Comparison of ENCODE assay signal across 8 cellular contexts in genomic region chr5:149063017-149063687, GRCh38. TPM values are rescaled to one million over a fixed set of nuclear protein-coding genes. Genes with fewer than 3 reads are reported as not detected.
A peak's percentile ranks its signal among the peaks of the same experiment; 100 is the strongest.
DNase-seq lines count a peak whose midpoint lies in the region; ATAC-seq and TF ChIP-seq lines count a peak whose summit lies in the region.

Gene SH3TC2, minus strand, starts transcription at chr5:149063062. Its CDS starts 40 bp downstream, at chr5:149063022.

- H3K9me3 Mint-ChIP-seq in natural killer cell treated with Interleukin-12 subunit alpha and Interleukin-12 subunit beta and Interleukin-15 and Interleukin-18, amount 100 ng/mL, for 72 hours = no peaks in the 10 kb centered on the region

- H3K4me3 Mint-ChIP-seq in natural killer cell treated with Interleukin-12 subunit alpha and Interleukin-12 subunit beta and Interleukin-15 and Interleukin-18, amount 100 ng/mL, for 72 hours = no peak within 1 kb of the TSS

- no peaks in the 10 kb centered on the region for H3K36me3 ChIP-seq in lung (ENCODE audit: control insufficient read depth in 2 of 2, insufficient read depth in 2 of 2, low read length in 2 of 2)
- H3K36me3 ChIP-seq in urinary bladder (ENCODE audit: insufficient read depth) = no peaks in the 10 kb centered on the region

- H3K36me3 Mint-ChIP-seq in natural killer cell treated with Interleukin-12 subunit alpha and Interleukin-12 subunit beta and Interleukin-15 and Interleukin-18, amount 100 ng/mL, for 72 hours = no peaks in the 10 kb centered on the region

- H3K9me3 ChIP-seq in lung (ENCODE audit: control insufficient read depth in 2 of 2, insufficient read depth in 1 of 2, low read length in 1 of 2) = no peaks in the 10 kb centered on the region

- no peak within 1 kb of the TSS for H3K4me3 ChIP-seq in NB4 (ENCODE audit: low read depth, low read length)
- no peak within 1 kb of the TSS for H3K4me3 ChIP-seq in lung
- H3K4me3 ChIP-seq in urinary bladder (ENCODE audit: low read depth, low read length) = no peak within 1 kb of the TSS

- no peak for TF ChIP-seq POLR2A in NB4 (IDR thresholded peaks at IDR 0.05; ENCODE audit: extremely low read depth, insufficient read length)

- H3K27ac Mint-ChIP-seq in natural killer cell treated with Interleukin-12 subunit alpha and Interleukin-12 subunit beta and Interleukin-15 and Interleukin-18, amount 100 ng/mL, for 72 hours = no peak within 1 kb of the TSS

- H3K27ac ChIP-seq in lung (ENCODE audit: low read depth in 1 of 2, low read length in 1 of 2) (peak within 1 kb of the TSS; percentile 88 to 91), urinary bladder (ENCODE audit: low read depth) (peak within 1 kb of the TSS; percentile 11)

- H3K27me3 Mint-ChIP-seq in natural killer cell treated with Interleukin-12 subunit alpha and Interleukin-12 subunit beta and Interleukin-15 and Interleukin-18, amount 100 ng/mL, for 72 hours = peaks cover 0 to 17% of the 10 kb centered on the region in 2 donors

- DNase-seq in NB4 (ENCODE audit: low read depth) (peak; percentile 3), epidermal melanocyte (ENCODE audit: insufficient read length, low spot score) (peak; percentile 70), lung (ENCODE audit: low spot score) (no peak), NCI-H446 (lab: John Stamatoyannopoulos, UW) (no peak), NCI-H345 (lab: John Stamatoyannopoulos, UW) (no peak)
- DNase-seq in natural killer cell treated with Interleukin-12 subunit alpha and Interleukin-12 subunit beta and Interleukin-15 and Interleukin-18, amount 100 ng/mL, for 72 hours (ENCODE audit: low spot score) = no peak

- no peaks in the 10 kb centered on the region for H3K4me1 Mint-ChIP-seq in natural killer cell treated with Interleukin-12 subunit alpha and Interleukin-12 subunit beta and Interleukin-15 and Interleukin-18, amount 100 ng/mL, for 72 hours (ENCODE audit: low read depth in 2 of 2)

- no peak for TF ChIP-seq CTCF in NB4 (IDR thresholded peaks at IDR 0.05; ENCODE audit: low read depth, low read length)
- no peak for TF ChIP-seq CTCF in lung (IDR thresholded peaks at IDR 0.05; ENCODE audit: control extremely low read depth, extremely low read depth)

- H3K4me1 ChIP-seq in lung (ENCODE audit: control insufficient read depth in 2 of 2, insufficient read depth in 2 of 2, low read length in 2 of 2) (peaks cover 21 to 46% of the 10 kb centered on the region in 2 donors), urinary bladder (ENCODE audit: insufficient read depth) (no peaks in the 10 kb centered on the region)

- H3K27me3 ChIP-seq in lung (ENCODE audit: control insufficient read depth, insufficient read depth) = no peaks in the 10 kb centered on the region

- 31 to 39% methylated on average over 9 of the region's 9 CpGs for WGBS in lung, 2 donors
- 24% methylated on average over 9 of the region's 9 CpGs for WGBS in urinary bladder

- ATAC-seq in lung (ENCODE audit: insufficient read depth, low FRiP score) (peak; percentile 10), GM21390 (IDR thresholded peaks at IDR 0.05; ENCODE audit: unreplicated experiment) (no peak)
- no peak for ATAC-seq in natural killer cell treated with Interleukin-12 subunit alpha and Interleukin-12 subunit beta and Interleukin-15 and Interleukin-18, amount 100 ng/mL, for 72 hours

RNA-seq across cellular contexts. Expression of gene SH3TC2, which starts in this region (rescaled TPM):
- total RNA-seq in lung (1 to 10 TPM in 1 of 2 donors, under 1 TPM in 1; 0.46 to 3.3 TPM), urinary bladder (15.1 TPM)
- polyA plus RNA-seq in lung (under 1 TPM; 0.28 to 0.81 TPM), urinary bladder (0.99 TPM)
- total RNA-seq in natural killer cell treated with Interleukin-12 subunit alpha and Interleukin-12 subunit beta and Interleukin-15 and Interleukin-18, amount 100 ng/mL, for 72 hours = not detected

Comparison
In these comparisons a context has a peak if more than half of its experiments do, and no peak if none do; other contexts are left out.
1. DNase-seq: peak in NB4 (single experiment) and epidermal melanocyte (single experiment); none in lung (single experiment), NCI-H446 (0 of 2), NCI-H345 (single experiment) and natural killer cell treated with Interleukin-12 subunit alpha and Interleukin-12 subunit beta and Interleukin-15 and Interleukin-18, amount 100 ng/mL, for 72 hours (single experiment).